9 cellular contexts compared by ENCODE assay signal in the genomic region with DNA sequence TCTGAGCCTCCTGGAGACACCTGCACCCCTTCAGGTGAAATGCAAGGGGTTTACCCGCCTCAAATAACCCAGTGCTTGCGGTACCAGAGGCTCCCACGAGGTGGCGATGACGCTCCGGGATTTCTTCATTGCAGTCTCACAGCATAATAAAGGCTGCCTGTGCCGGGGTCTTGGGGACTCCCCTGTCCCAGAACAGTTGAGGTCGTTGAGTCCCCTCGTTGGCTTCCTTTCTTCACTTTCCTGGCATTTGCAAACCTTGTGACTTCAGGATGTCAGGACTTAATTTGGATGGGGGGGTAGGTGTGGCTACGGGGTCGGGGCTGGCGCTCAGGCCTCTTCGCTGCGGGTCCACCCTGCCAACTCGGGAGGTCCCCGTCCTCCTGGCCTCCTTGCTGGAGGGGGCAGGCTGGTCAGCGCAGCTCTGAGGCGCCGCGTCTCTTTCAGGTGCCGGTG. TPM values are rescaled to one million over a fixed set of nuclear protein-coding genes. Genes with fewer than 3 reads are reported as not detected.
DNase-seq lines count a peak whose midpoint lies in the region; ATAC-seq, FAIRE-seq and TF ChIP-seq lines count a peak whose summit lies in the region.
"Had no signal": no experiment of that assay in that cellular context is flagged by ENCODE, and none has a peak within 500 bp of the region (broad histone marks: within the 10 kb centered on the region; RNA-seq: fewer than 3 reads in every experiment).

No MANE protein-coding gene starts in this region.

- H3K36me3 ChIP-seq in bronchial epithelial cell (ENCODE audit: control insufficient read depth, insufficient read depth, low read length), result peaks cover 2% of the 10 kb centered on the region

- no peak for ATAC-seq in GM19023 (IDR thresholded peaks at IDR 0.05; ENCODE audit: unreplicated experiment)

- DNase-seq in DMS153 treated with DMSO at 0.1 percent for 48 hours (lab: John Stamatoyannopoulos, UW; ENCODE audit: unreplicated experiment), result peak; percentile 5
- no peak for DNase-seq in DMS153 (lab: John Stamatoyannopoulos, UW)
- peak; percentile 60 for DNase-seq in NCI-H1694 (lab: John Stamatoyannopoulos, UW)
- peak; percentile 87 for DNase-seq in activated CD4-positive, CD25-positive, alpha-beta regulatory T cell treated with anti-CD3 and anti-CD28 coated beads, Interleukin-2, amount 50 U/mL, for 72 hours
- peak; percentile 63 for DNase-seq in bronchial epithelial cell (ENCODE audit: low read depth)
- DNase-seq in kidney tubule cell (ENCODE audit: low spot score), result peak; percentile 65
- peak; percentile 85 for DNase-seq in stimulated activated CD4-positive, alpha-beta T cell treated with anti-CD3 and anti-CD28 coated beads, Interleukin-4, amount 100 ng/mL, for 1 hour

- peak; percentile 92 for TF ChIP-seq CTCF in bronchial epithelial cell (IDR thresholded peaks at IDR 0.05; ENCODE audit: insufficient read depth, low read length, severe bottlenecking)

- no peak for FAIRE-seq in bronchial epithelial cell (lab: Jason Lieb, UNC)

- H3K27me3 ChIP-seq in bronchial epithelial cell (ENCODE audit: control insufficient read depth, insufficient read depth, low read length), result peaks cover 18% of the 10 kb centered on the region

- no peak overlapping the region for H3K4me3 ChIP-seq in bronchial epithelial cell (ENCODE audit: low read depth, low read length)

RNA-seq across cellular contexts. Expression of a gene that starts 1.3 kb away (rescaled TPM):
- total RNA-seq in bronchial epithelial cell, result 0.26 TPM in 1 of 2 replicates, not detected in the other
- total RNA-seq: mononuclear cell had no signal

RNA-seq across cellular contexts. Expression of a gene that starts 12.4 kb away (rescaled TPM):
- not detected in 2 replicates for total RNA-seq in bronchial epithelial cell
- total RNA-seq: mononuclear cell had no signal

RNA-seq across cellular contexts. Expression of a gene that starts 37.6 kb away (rescaled TPM):
- total RNA-seq in bronchial epithelial cell, result 35.5 and 76.0 TPM in 2 replicates

RNA-seq across cellular contexts. Expression of a gene that starts 43.3 kb away (rescaled TPM):
- total RNA-seq in bronchial epithelial cell, result 97.9 and 129 TPM in 2 replicates
